ENCODE assay signal across 8 cellular contexts in the genomic region with DNA sequence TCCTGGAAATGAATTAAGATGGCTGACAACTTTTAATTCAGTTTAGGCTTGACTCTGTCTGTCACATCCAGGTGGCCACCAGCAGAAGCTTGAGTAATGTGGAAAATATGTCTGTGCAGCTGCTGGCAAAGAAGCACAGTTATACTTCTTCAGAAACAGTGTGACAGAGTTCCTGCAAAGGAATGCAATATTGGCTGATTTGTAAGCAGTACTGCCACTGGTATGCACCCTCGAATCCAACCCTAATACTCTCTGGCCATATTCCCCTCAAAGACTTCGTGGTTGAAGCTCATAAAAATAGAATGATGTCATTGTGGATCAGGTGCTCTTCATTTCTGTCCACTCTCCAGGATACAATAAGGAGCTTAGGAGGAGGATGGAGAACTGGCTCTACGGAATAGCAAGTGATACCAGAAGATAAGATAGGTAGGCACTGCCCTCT.
DNase-seq lines count a peak whose midpoint lies in the region; ATAC-seq and TF ChIP-seq lines count a peak whose summit lies in the region.

No MANE protein-coding gene starts in this region.

- H3K79me2 ChIP-seq in SK-N-SH (ENCODE audit: insufficient read depth): no peaks in the 10 kb centered on the region

- POLR2A ChIA-PET in SK-N-SH (lab: Yijun Ruan, JAX): no interaction called here

- H4K20me1 ChIP-seq in SK-N-SH (ENCODE audit: insufficient read depth): no peaks in the 10 kb centered on the region

- H3K9ac ChIP-seq in SK-N-SH: no peak overlapping the region

- TF ChIP-seq EP300 in SK-N-SH (IDR thresholded peaks at IDR 0.05; ENCODE audit: borderline replicate concordance in 1 of 2, low read depth in 1 of 2, low read length in 1 of 2): peak in 1 of 2 experiments; percentile 55; a peak in 1 of 4 replicates

- ATAC-seq in left cardiac atrium (peak; percentile 50 to 57), HG03439 (IDR thresholded peaks at IDR 0.05; ENCODE audit: unreplicated experiment) (no peak), GM18873 (IDR thresholded peaks at IDR 0.05; ENCODE audit: low FRiP score, unreplicated experiment) (no peak), GM19328 (IDR thresholded peaks at IDR 0.05; ENCODE audit: unreplicated experiment) (no peak)

- intact Hi-C loops in left cardiac atrium (cut with DNase I): no loop called here

- no peaks in the 10 kb centered on the region for H3K27me3 ChIP-seq in SK-N-SH (ENCODE audit: insufficient read depth)

- no peak for TF ChIP-seq RAD21 in SK-N-SH (IDR thresholded peaks at IDR 0.05; ENCODE audit: low read length)

- H3F3A ChIP-seq in SK-N-SH (replicated peaks; ENCODE audit: insufficient read depth): peaks cover 16% of the 10 kb centered on the region

- no peak overlapping the region for H2AFZ ChIP-seq in SK-N-SH (ENCODE audit: low read depth)

- peak overlapping the region; percentile 39 to 73; a peak in 3 of 4 replicates for H3K27ac ChIP-seq in SK-N-SH (ENCODE audit: low read depth in 2 of 2, low read length in 1 of 2)

- H3K4me2 ChIP-seq in SK-N-SH: peak overlapping the region; percentile 22

- no peaks in the 10 kb centered on the region for H3K9me2 ChIP-seq in SK-N-SH

- peaks cover 3 to 7% of the 10 kb centered on the region in 2 experiments; a peak in 3 of 4 replicates for H3K4me1 ChIP-seq in SK-N-SH (ENCODE audit: control insufficient read depth in 1 of 2, insufficient read depth in 2 of 2, low read depth in 1 of 2, low read length in 1 of 2)

- DNase-seq in stimulated activated CD4-positive, alpha-beta T cell treated with anti-CD3 and anti-CD28 coated beads, Interleukin-15, amount 100 ng/mL, for 24 hours: peak; percentile 34
- no peak for DNase-seq in stimulated activated CD4-positive, alpha-beta T cell treated with anti-CD3 and anti-CD28 coated beads, Interleukin-2, amount 100 ng/mL, for 24 hours
- DNase-seq in SK-N-SH: no peak
- DNase-seq in left cardiac atrium: no peak
- no peak for DNase-seq in NCI-H2029 (lab: John Stamatoyannopoulos, UW)

- no peak for TF ChIP-seq CTCF in SK-N-SH (IDR thresholded peaks at IDR 0.05)

- WGBS in SK-N-SH (ENCODE audit: low lambda C conversion rate): 34% methylated on average over 3 of the region's 3 CpGs

- no peaks in the 10 kb centered on the region for H3K9me3 ChIP-seq in SK-N-SH

- no peak overlapping the region for H3K4me3 ChIP-seq in SK-N-SH (ENCODE audit: low read depth in 2 of 2, low read length in 1 of 2)

- no peaks in the 10 kb centered on the region for H3K36me3 ChIP-seq in SK-N-SH (replicated peaks in 1 of 2; ENCODE audit: control insufficient read depth in 1 of 2, insufficient read depth in 2 of 2, low read length in 1 of 2)

- CTCF ChIA-PET in SK-N-SH (lab: Yijun Ruan, JAX): interaction anchor here (0.8 to 1.2 kb wide), 2 partner anchors 20 to 68 kb away, joined by 3 to 4 read pairs; no protein-coding TSS in a partner anchor

TF ChIP-seq in SK-N-SH, 30 proteins besides CTCF, POLR2A, EP300 and RAD21:
- peak; percentile 50; the same call in 1 of the 2 replicates for TF ChIP-seq TEAD4 (IDR thresholded peaks at IDR 0.05; ENCODE audit: borderline replicate concordance, insufficient read depth)
- TF ChIP-seq GATA2 (CRISPR knock-in tag; IDR thresholded peaks at IDR 0.05): no peak
- peak; percentile 89 for TF ChIP-seq TCF12 (IDR thresholded peaks at IDR 0.05)
- 0 out of 2 replicates have a peak, but pooled peaks have one; percentile 26 for TF ChIP-seq YY1 (IDR thresholded peaks at IDR 0.05; ENCODE audit: low read depth)
- TF ChIP-seq, protein P1, sequence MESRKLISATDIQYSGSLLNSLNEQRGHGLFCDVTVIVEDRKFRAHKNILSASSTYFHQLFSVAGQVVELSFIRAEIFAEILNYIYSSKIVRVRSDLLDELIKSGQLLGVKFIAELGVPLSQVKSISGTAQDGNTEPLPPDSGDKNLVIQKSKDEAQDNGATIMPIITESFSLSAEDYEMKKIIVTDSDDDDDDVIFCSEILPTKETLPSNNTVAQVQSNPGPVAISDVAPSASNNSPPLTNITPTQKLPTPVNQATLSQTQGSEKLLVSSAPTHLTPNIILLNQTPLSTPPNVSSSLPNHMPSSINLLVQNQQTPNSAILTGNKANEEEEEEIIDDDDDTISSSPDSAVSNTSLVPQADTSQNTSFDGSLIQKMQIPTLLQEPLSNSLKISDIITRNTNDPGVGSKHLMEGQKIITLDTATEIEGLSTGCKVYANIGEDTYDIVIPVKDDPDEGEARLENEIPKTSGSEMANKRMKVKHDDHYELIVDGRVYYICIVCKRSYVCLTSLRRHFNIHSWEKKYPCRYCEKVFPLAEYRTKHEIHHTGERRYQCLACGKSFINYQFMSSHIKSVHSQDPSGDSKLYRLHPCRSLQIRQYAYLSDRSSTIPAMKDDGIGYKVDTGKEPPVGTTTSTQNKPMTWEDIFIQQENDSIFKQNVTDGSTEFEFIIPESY (IDR thresholded peaks at IDR 0.05; ENCODE audit: borderline replicate concordance, low read depth): no peak
- TF ChIP-seq NFIC (IDR thresholded peaks at IDR 0.05; ENCODE audit: borderline replicate concordance): 0 out of 2 replicates have a peak, but pooled peaks have one; percentile 6
- TF ChIP-seq FOXM1 (IDR thresholded peaks at IDR 0.05; ENCODE audit: low read depth): no peak
- peak; percentile 54; the same call in 1 of the 2 replicates for TF ChIP-seq FOSL2 (IDR thresholded peaks at IDR 0.05; ENCODE audit: borderline replicate concordance, low read depth)
- no peak for TF ChIP-seq FOXJ3 (CRISPR knock-in tag; IDR thresholded peaks at IDR 0.05)
- TF ChIP-seq, protein P2, sequence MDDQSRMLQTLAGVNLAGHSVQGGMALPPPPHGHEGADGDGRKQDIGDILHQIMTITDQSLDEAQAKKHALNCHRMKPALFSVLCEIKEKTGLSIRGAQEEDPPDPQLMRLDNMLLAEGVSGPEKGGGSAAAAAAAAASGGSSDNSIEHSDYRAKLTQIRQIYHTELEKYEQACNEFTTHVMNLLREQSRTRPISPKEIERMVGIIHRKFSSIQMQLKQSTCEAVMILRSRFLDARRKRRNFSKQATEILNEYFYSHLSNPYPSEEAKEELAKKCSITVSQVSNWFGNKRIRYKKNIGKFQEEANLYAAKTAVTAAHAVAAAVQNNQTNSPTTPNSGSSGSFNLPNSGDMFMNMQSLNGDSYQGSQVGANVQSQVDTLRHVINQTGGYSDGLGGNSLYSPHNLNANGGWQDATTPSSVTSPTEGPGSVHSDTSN (IDR thresholded peaks at IDR 0.05): peak; percentile 71
- TF ChIP-seq, protein P3, sequence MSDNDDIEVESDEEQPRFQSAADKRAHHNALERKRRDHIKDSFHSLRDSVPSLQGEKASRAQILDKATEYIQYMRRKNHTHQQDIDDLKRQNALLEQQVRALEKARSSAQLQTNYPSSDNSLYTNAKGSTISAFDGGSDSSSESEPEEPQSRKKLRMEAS (IDR thresholded peaks at IDR 0.05; ENCODE audit: low read depth): 0 out of 2 replicates have a peak, but pooled peaks have one; percentile 36
- TF ChIP-seq TAF1 (IDR thresholded peaks at IDR 0.05; ENCODE audit: borderline replicate concordance, low read depth, low read length): no peak
- no peak for TF ChIP-seq NRF1 (IDR thresholded peaks at IDR 0.05; ENCODE audit: low read depth, low read length)
- peak; percentile 71 for TF ChIP-seq JUND (IDR thresholded peaks at IDR 0.05)
- TF ChIP-seq, protein P4, sequence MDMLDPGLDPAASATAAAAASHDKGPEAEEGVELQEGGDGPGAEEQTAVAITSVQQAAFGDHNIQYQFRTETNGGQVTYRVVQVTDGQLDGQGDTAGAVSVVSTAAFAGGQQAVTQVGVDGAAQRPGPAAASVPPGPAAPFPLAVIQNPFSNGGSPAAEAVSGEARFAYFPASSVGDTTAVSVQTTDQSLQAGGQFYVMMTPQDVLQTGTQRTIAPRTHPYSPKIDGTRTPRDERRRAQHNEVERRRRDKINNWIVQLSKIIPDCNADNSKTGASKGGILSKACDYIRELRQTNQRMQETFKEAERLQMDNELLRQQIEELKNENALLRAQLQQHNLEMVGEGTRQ (IDR thresholded peaks at IDR 0.05; ENCODE audit: borderline replicate concordance, low read depth, low read length): no peak

Comparison
In these comparisons a context has a peak if more than half of its experiments do, and no peak if none do; other contexts are left out.
1. ATAC-seq: peak in left cardiac atrium (2 of 2); none in HG03439 (single experiment), GM18873 (single experiment) and GM19328 (single experiment).